In the genomic region with DNA sequence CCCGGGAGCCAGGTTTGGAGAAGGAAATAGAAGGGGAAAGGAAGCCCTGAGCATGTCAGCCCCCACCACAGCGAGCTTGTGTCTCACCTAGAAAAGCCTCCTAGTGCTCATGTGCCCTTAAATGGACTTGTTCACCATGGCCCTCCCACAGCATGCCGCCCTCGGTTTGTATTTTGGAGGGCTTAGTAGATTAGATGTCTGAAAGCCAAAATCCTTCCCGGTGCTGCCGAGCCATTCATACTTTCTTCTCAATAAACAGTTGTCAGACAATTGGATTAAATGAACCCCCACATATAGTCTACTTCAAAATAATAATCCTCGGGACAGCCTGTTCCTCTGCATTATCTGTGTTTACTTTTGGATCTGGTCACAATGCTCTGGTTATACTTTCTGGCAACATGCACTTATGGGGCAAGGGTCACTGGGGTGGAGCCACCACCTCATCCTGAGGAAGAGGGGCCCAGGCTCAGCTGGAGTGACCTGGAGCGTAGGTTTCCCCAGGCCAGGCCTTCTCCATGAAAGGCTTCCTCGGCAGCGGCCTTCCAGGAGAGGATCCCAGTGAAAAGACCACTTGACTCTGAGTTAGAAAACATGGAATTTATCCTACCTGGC, we compare ENCODE assay signal across 17 cellular contexts.
DNase-seq lines count a peak whose midpoint lies in the region; ATAC-seq and TF ChIP-seq lines count a peak whose summit lies in the region.
"Had no signal": no experiment of that assay in that cellular context is flagged by ENCODE, and none has a peak within 500 bp of the region (broad histone marks: within the 10 kb centered on the region; RNA-seq: fewer than 3 reads in every experiment).

No MANE protein-coding gene starts in this region.

- TF ChIP-seq EP300 in transverse colon (IDR thresholded peaks at IDR 0.05; ENCODE audit: low read depth): no peak

- H3K4me1 Mint-ChIP-seq in nephron progenitor cell: peaks cover 17% of the 10 kb centered on the region
- H3K4me1 Mint-ChIP-seq in CD8-positive, alpha-beta T cell (ENCODE audit: low read depth): no peaks in the 10 kb centered on the region

- H3K36me3 Mint-ChIP-seq in nephron progenitor cell (ENCODE audit: low read depth): peaks cover 9% of the 10 kb centered on the region
- H3K36me3 Mint-ChIP-seq in CD8-positive, alpha-beta T cell: no peaks in the 10 kb centered on the region
- H3K36me3 Mint-ChIP-seq: naive thymus-derived CD8-positive, alpha-beta T cell had no signal

- 39 to 41% methylated on average over 10 of the region's 10 CpGs for WGBS in body of pancreas, 2 donors
- 50 to 58% methylated on average over 1 to 10 of the region's 10 CpGs for WGBS in transverse colon (ENCODE audit: low coverage in 1 of 2), 2 donors

- H3K4me1 ChIP-seq in body of pancreas (peaks cover 72% of the 10 kb centered on the region), transverse colon (peaks cover 18 to 30% (median 22%) of the 10 kb centered on the region in 4 donors)
- no peaks in the 10 kb centered on the region for H3K4me1 ChIP-seq in CD8-positive, alpha-beta T cell (ENCODE audit: insufficient read depth, low read length)
- H3K4me1 ChIP-seq: SJCRH30 had no signal

- TF ChIP-seq POLR2A in body of pancreas (IDR thresholded peaks at IDR 0.05) (peak in 1 of 3 donors; percentile 22), transverse colon (IDR thresholded peaks at IDR 0.05) (no peak)

- H3K4me3 Mint-ChIP-seq in nephron progenitor cell: no peak overlapping the region
- H3K4me3 Mint-ChIP-seq in CD8-positive, alpha-beta T cell: no peak overlapping the region
- H3K4me3 Mint-ChIP-seq: naive thymus-derived CD8-positive, alpha-beta T cell had no signal

- H3K4me3 ChIP-seq in body of pancreas: no peak overlapping the region
- H3K4me3 ChIP-seq in transverse colon: no peak overlapping the region
- H3K4me3 ChIP-seq in CD8-positive, alpha-beta T cell (ENCODE audit: low read depth, low read length): no peak overlapping the region
- H3K4me3 ChIP-seq: MG63, SJCRH30 had no signal

- intact Hi-C loops in body of pancreas (cut with DNase I) (no loop called here), left ventricle myocardium superior (cut with micrococcal nuclease) (no loop called here), transverse colon (cut with DNase I; ENCODE audit: low total_unique reads) (no loop called here)
- intact Hi-C loops in CD8-positive, alpha-beta T cell (cut with DNase I, micrococcal nuclease): no loop called here

- H3K27ac Mint-ChIP-seq in nephron progenitor cell: peak overlapping the region; percentile 60
- no peak overlapping the region for H3K27ac Mint-ChIP-seq in CD8-positive, alpha-beta T cell

- peak overlapping the region; percentile 82 to 90 (median 88) for H3K27ac ChIP-seq in body of pancreas
- peak overlapping the region in 3 of 4 donors; percentile 4 to 45 (median 6) for H3K27ac ChIP-seq in transverse colon
- no peak overlapping the region for H3K27ac ChIP-seq in CD8-positive, alpha-beta T cell (ENCODE audit: low read depth, low read length)
- H3K27ac ChIP-seq: brain microvascular endothelial cell, SJCRH30 had no signal

- H3K27me3 Mint-ChIP-seq in nephron progenitor cell (ENCODE audit: low read depth, poor library complexity): no peaks in the 10 kb centered on the region
- H3K27me3 Mint-ChIP-seq in CD8-positive, alpha-beta T cell (ENCODE audit: low read depth): peaks cover 4% of the 10 kb centered on the region

- TF ChIP-seq CTCF in body of pancreas (IDR thresholded peaks at IDR 0.05): peak in 1 of 7 experiments; percentile 1
- no peak for TF ChIP-seq CTCF in nephron progenitor cell (IDR thresholded peaks at IDR 0.05)
- no peak for TF ChIP-seq CTCF in transverse colon (IDR thresholded peaks at IDR 0.05)
- TF ChIP-seq CTCF in CD8-positive, alpha-beta T cell (IDR thresholded peaks at IDR 0.05): no peak

- POLR2A ChIA-PET in CD8-positive, alpha-beta T cell (lab: Charles Lee): no interaction called here

- no peaks in the 10 kb centered on the region for H3K9me3 ChIP-seq in body of pancreas
- no peaks in the 10 kb centered on the region for H3K9me3 ChIP-seq in transverse colon
- H3K9me3 ChIP-seq in CD8-positive, alpha-beta T cell (ENCODE audit: low read length): no peaks in the 10 kb centered on the region
- H3K9me3 ChIP-seq: MG63, SJCRH30 had no signal

- H3K9me3 Mint-ChIP-seq in nephron progenitor cell: no peaks in the 10 kb centered on the region
- no peaks in the 10 kb centered on the region for H3K9me3 Mint-ChIP-seq in CD8-positive, alpha-beta T cell

- peak; percentile 75 to 88 (median 83) for DNase-seq in body of pancreas
- DNase-seq in left ventricle myocardium superior: no peak
- DNase-seq in nephron progenitor cell: no peak
- no peak for DNase-seq in transverse colon
- no peak for DNase-seq in NCI-H2029 treated with DMSO at 0.1 percent for 48 hours (lab: John Stamatoyannopoulos, UW)
- DNase-seq in CD8-positive, alpha-beta T cell: no peak
- DNase-seq in activated naive CD4-positive, alpha-beta T cell treated with anti-CD3 and anti-CD28 coated beads, Interleukin-2, amount 50 U/mL, for 16 hours: no peak
- DNase-seq: activated CD8-positive, alpha-beta memory T cell treated with anti-CD3 and anti-CD28 coated beads, Interleukin-2, amount 50 U/mL, for 4 hours; activated naive CD4-positive, alpha-beta T cell; AML-193; brain microvascular endothelial cell; naive thymus-derived CD8-positive, alpha-beta T cell; NCI-H187 treated with DMSO at 0.1 percent for 48 hours; NCI-H510A; SJCRH30 had no signal

- ATAC-seq in body of pancreas (peak; percentile 91), left ventricle myocardium superior (peak; percentile 78), HG03097 (IDR thresholded peaks at IDR 0.05; ENCODE audit: low FRiP score, unreplicated experiment) (no peak)
- no peak for ATAC-seq in CD8-positive, alpha-beta T cell
- ATAC-seq: naive thymus-derived CD8-positive, alpha-beta T cell had no signal

- H3K27me3 ChIP-seq in body of pancreas (no peaks in the 10 kb centered on the region), transverse colon (no peaks in the 10 kb centered on the region)
- no peaks in the 10 kb centered on the region for H3K27me3 ChIP-seq in CD8-positive, alpha-beta T cell (ENCODE audit: insufficient read depth, low read length)
- H3K27me3 ChIP-seq: brain microvascular endothelial cell, MG63, SJCRH30 had no signal

- no peaks in the 10 kb centered on the region for H3K36me3 ChIP-seq in body of pancreas (replicated peaks in 1 of 2; ENCODE audit: insufficient read depth in 1 of 2, low read depth in 2 of 2)
- no peaks in the 10 kb centered on the region for H3K36me3 ChIP-seq in transverse colon
- no peaks in the 10 kb centered on the region for H3K36me3 ChIP-seq in CD8-positive, alpha-beta T cell (ENCODE audit: insufficient read depth, low read length)
- H3K36me3 ChIP-seq: brain microvascular endothelial cell, MG63, SJCRH30 had no signal

- in situ Hi-C loops in transverse colon (cut with MboI; ENCODE audit: low pct_ligation_motif_present in 1 of 4, low pct_unique_long_range_greater_than_20kb in 1 of 4, low sequenced_read_pairs in 3 of 4): loop anchor here in 1 of 4 donors (25.0 kb wide), 1 partner anchor 294 kb away; no protein-coding TSS in a partner anchor

- CTCF ChIA-PET in CD8-positive, alpha-beta T cell (lab: Charles Lee): interaction anchor here (0.9 kb wide), 1 partner anchor 12 kb away, joined by 3 read pairs; no protein-coding TSS in a partner anchor

Comparison
In these comparisons a context has a peak if more than half of its experiments do, and no peak if none do; other contexts are left out.
1. ATAC-seq: peak in body of pancreas (single experiment) and left ventricle myocardium superior (single experiment); none in HG03097 (single experiment) and CD8-positive, alpha-beta T cell (single experiment).
2. DNase-seq: peak in body of pancreas (4 of 4); none in left ventricle myocardium superior (single experiment), nephron progenitor cell (single experiment), transverse colon (single experiment), NCI-H2029 treated with DMSO at 0.1 percent for 48 hours (single experiment), CD8-positive, alpha-beta T cell (0 of 7) and activated naive CD4-positive, alpha-beta T cell treated with anti-CD3 and anti-CD28 coated beads, Interleukin-2, amount 50 U/mL, for 16 hours (single experiment).